ENCODE assay signal across 1 cellular context in the genomic region with DNA sequence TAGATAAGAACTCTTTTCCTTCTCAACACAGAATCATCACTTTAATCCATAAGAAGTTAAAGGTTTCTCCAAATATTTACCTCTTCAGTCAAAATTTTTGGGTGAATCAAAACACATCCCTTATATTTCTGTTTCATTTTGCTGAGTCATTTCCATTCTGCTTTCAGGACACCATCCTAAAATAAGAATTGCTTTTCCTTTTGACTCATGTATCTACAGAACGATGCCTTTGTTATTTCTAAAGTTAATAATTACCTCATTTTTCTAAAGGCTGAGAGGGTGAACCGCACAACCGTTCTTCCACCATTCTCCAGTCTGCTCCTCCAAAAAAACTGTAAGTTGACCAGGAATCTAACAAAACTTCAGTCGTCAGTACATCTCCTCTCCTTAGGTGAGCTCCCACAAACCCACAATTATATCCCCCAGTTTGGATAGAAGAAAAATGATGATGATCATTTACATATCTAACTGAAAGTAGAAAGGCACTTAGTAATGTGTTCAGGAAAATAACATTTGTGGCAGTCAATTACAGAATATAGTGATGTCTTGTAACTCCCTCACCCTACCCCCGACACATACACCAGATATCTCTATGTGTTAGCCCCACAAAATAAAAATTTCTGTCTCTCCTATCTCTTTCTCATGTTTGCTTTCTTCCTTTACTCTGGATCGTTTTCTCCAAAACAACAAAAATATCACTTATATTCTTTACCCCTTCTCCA.
TF ChIP-seq lines count a peak whose summit lies in the region.

No MANE protein-coding gene starts in this region.

TF ChIP-seq in SK-N-SH, 30 proteins besides CTCF, POLR2A, EP300 and RAD21 (continued from another document):
- TF ChIP-seq PBX3 (IDR thresholded peaks at IDR 0.05) (no peak), REST (IDR thresholded peaks at IDR 0.05; ENCODE audit: low read depth, low read length) (no peak), MEF2A (IDR thresholded peaks at IDR 0.05; ENCODE audit: borderline replicate concordance, low read depth) (no peak), SIN3A (IDR thresholded peaks at IDR 0.05; ENCODE audit: borderline replicate concordance, low read depth, low read length) (no peak)
